ENCODE assay signal across 21 cellular contexts in the genomic region with DNA sequence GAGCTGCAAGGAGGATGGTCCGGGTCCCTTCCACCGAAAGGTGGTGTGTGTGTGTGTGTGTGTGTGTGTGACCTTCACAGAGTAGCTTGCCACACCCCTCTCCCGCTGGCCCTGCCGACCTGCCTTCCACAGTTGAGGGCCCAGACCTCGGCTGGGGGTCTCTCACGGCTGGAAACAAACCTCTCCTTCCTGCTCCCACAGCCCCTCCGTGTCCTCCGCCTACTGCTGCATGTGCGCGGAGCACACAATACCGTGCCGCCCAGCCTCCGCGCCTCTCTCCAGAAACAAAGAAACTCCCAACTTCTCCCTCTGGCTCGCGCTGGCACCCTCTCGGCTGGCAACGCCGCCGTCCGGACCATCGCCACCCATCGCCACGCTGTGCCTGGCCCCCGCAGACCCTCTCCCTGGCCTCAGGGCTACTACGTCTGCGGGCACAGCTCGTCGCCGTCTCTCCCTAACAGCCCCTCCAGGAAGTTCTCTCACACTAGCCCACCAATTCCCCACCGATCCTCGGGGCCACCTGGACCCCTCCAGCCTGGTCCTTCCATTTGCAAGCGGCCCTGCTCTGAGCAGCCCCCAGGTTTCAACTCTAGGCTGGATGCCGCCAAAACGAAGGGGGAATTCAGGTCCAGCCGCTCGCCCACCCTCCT.
A peak's percentile ranks its signal among the peaks of the same experiment; 100 is the strongest.
DNase-seq lines count a peak whose midpoint lies in the region; ATAC-seq and TF ChIP-seq lines count a peak whose summit lies in the region.
"Had no signal": no experiment of that assay in that cellular context is flagged by ENCODE, and none has a peak within 500 bp of the region (broad histone marks: within the 10 kb centered on the region; RNA-seq: fewer than 3 reads in every experiment).

No MANE protein-coding gene starts in this region.

- no peak for TF ChIP-seq CTCF in BE2C (IDR thresholded peaks at IDR 0.05; ENCODE audit: low read depth, low read length)

- no peaks in the 10 kb centered on the region for H3K36me3 ChIP-seq in BE2C
- no peaks in the 10 kb centered on the region for H3K36me3 ChIP-seq in iPS-20b (ENCODE audit: insufficient read depth, low read depth, low read length)

- H3K4me3 ChIP-seq in BE2C (ENCODE audit: low read depth, low read length) (peak overlapping the region; percentile 63), iPS-20b (ENCODE audit: low read length) (peak overlapping the region; percentile 53; the same call in 1 of the 2 replicates)
- H3K4me3 ChIP-seq: PC-9, SK-N-MC, testis had no signal

- H3K27ac ChIP-seq in iPS-20b (ENCODE audit: low read length), result no peak overlapping the region
- H3K27ac ChIP-seq: PC-9, SK-N-MC, testis had no signal

- DNase-seq in BE2C (no peak), DMS79 (lab: John Stamatoyannopoulos, UW) (peak; percentile 28), RPMI8226 (peak; percentile 85)
- DNase-seq: Calu3; effector CD4-positive, alpha-beta T cell; IMR-90; mammary epithelial cell; naive thymus-derived CD4-positive, alpha-beta T cell; NCI-H2029 treated with DMSO at 0.1 percent for 48 hours; NCI-H748 treated with DMSO at 0.1 percent for 48 hours; PC-9; stimulated activated CD4-positive, alpha-beta T cell treated with anti-CD3 and anti-CD28 coated beads, Interleukin-12 subunit alpha, Interleukin-12 subunit beta, amount 100 ng/mL, for 4 hours; T1000; testis had no signal

- no peaks in the 10 kb centered on the region for H3K9me3 ChIP-seq in BE2C
- H3K9me3 ChIP-seq in iPS-20b (ENCODE audit: insufficient read depth, low read depth, low read length), result no peaks in the 10 kb centered on the region
- H3K9me3 ChIP-seq: testis had no signal

- H3K27me3 ChIP-seq in BE2C (no peaks in the 10 kb centered on the region), iPS-20b (ENCODE audit: insufficient read depth, low read length) (peaks cover 14% of the 10 kb centered on the region)
- H3K27me3 ChIP-seq: testis had no signal

- H3K9ac ChIP-seq in iPS-20b (ENCODE audit: low read depth, low read length), result peak overlapping the region; percentile 29; the same call in 1 of the 2 replicates

- ATAC-seq in GM21723 (IDR thresholded peaks at IDR 0.05; ENCODE audit: unreplicated experiment) (no peak), HG03280 (IDR thresholded peaks at IDR 0.05; ENCODE audit: unreplicated experiment) (no peak), HG03097 (IDR thresholded peaks at IDR 0.05; ENCODE audit: low FRiP score, unreplicated experiment) (no peak)
- ATAC-seq: activated CD4-positive, CD25-positive, alpha-beta regulatory T cell treated with anti-CD3 and anti-CD28 coated beads, Interleukin-2, amount 50 U/mL, for 24 hours; activated T-helper 17 cell treated with anti-CD3 and anti-CD28 coated beads, Interleukin-2, amount 50 U/mL, for 72 hours; naive thymus-derived CD4-positive, alpha-beta T cell had no signal

- H3K4me1 ChIP-seq in BE2C (peaks cover 4% of the 10 kb centered on the region), iPS-20b (ENCODE audit: insufficient read depth, low read length) (peaks cover 7% of the 10 kb centered on the region)
- H3K4me1 ChIP-seq: testis had no signal
